Comparison of ENCODE assay signal across 7 cellular contexts in the genomic region with DNA sequence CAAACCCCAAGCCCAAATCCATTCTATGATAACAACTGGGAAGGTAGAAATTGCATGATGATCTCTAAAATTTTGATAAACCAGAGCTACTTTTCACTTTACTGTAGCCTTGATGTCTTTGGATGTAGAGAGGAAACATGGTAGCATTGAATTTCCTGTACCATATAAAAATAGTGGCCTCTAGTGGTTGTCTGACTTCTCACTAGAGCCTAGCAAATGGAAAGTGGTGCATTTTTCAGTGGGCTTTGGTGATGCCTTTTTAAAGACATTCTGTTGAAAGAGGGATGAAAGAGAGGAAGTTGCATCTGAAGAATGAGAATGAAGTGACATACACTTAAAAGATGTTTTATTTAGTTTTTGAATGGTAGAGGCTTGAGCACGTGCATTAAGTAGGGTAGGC.
DNase-seq lines count a peak whose midpoint lies in the region; TF ChIP-seq lines count a peak whose summit lies in the region.

No MANE protein-coding gene starts in this region.

- H3K4me3 ChIP-seq in Jurkat, Clone E6-1 (ENCODE audit: low read length), result no peak overlapping the region
- H3K4me3 ChIP-seq in astrocyte of the spinal cord (ENCODE audit: low read depth, low read length), result no peak overlapping the region

- TF ChIP-seq CTCF in GM12873 (IDR thresholded peaks at IDR 0.05; ENCODE audit: insufficient read depth, low read depth, low read length, missing control alignments) (peak; percentile 42), astrocyte of the spinal cord (IDR thresholded peaks at IDR 0.05; ENCODE audit: low read depth, low read length) (peak; percentile 64), nephron progenitor cell (IDR thresholded peaks at IDR 0.05) (peak; percentile 16)

- no peak overlapping the region for H3K4me3 Mint-ChIP-seq in nephron progenitor cell

- peaks cover 7% of the 10 kb centered on the region for H3K4me1 Mint-ChIP-seq in nephron progenitor cell

- peak; percentile 20 for DNase-seq in Jurkat, Clone E6-1 (ENCODE audit: low read depth, low spot score)
- peak; percentile 39 for DNase-seq in astrocyte of the spinal cord (ENCODE audit: low read depth, low spot score)
- DNase-seq in nephron progenitor cell, result no peak
- DNase-seq in NCI-H446 treated with DMSO at 0.1 percent for 48 hours (lab: John Stamatoyannopoulos, UW), result no peak
- DNase-seq in SHP77 (lab: John Stamatoyannopoulos, UW), result no peak
- no peak for DNase-seq in hepatic stellate cell (ENCODE audit: low spot score)

- in situ Hi-C loops in astrocyte of the spinal cord (cut with HindIII; ENCODE audit: low sequenced_read_pairs), result no loop called here

- no peaks in the 10 kb centered on the region for H3K36me3 Mint-ChIP-seq in nephron progenitor cell (ENCODE audit: low read depth)

- H3K27ac Mint-ChIP-seq in nephron progenitor cell, result no peak overlapping the region

- H3K9me3 Mint-ChIP-seq in nephron progenitor cell, result no peaks in the 10 kb centered on the region

- H3K27me3 Mint-ChIP-seq in nephron progenitor cell (ENCODE audit: low read depth, poor library complexity), result peaks cover 6% of the 10 kb centered on the region

Comparison
In these comparisons a context has a peak if more than half of its experiments do, and no peak if none do; other contexts are left out.
1. DNase-seq: peak in Jurkat, Clone E6-1 (single experiment) and astrocyte of the spinal cord (single experiment); none in nephron progenitor cell (single experiment), NCI-H446 treated with DMSO at 0.1 percent for 48 hours (single experiment), SHP77 (0 of 2) and hepatic stellate cell (single experiment).
2. Peak in every context shown above with its lines, with median percentiles within 50 percentile points of each other: CTCF ChIP-seq.